32 cellular contexts compared by ENCODE assay signal in the genomic region with DNA sequence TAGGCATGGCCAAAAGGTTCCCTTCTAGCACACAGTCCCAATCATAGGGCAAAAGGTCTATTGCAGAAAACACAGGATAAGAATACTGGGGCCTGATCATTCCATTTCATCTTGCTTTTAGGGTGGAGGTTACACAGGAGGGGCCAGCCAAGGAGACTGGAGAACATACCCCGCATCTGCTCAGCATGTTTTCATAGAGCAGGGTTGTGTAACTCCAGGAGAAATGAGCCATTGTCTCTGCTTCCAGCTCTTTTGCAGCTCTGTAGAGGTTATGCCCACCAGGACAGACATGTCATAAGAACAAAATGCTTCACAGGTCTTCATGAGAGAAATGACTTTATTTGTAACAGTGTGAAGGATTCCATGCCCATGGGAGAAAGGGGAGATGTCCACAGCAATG.
"Had no signal": no experiment of that assay in that cellular context is flagged by ENCODE, and none has a peak within 500 bp of the region (broad histone marks: within the 10 kb centered on the region; RNA-seq: fewer than 3 reads in every experiment).

No MANE protein-coding gene starts in this region.

- DNase-seq: Karpas-422, Kasumi-1, MG63, MM.1S, MV-4-11, NCI-H1048, NCI-H1092, NCI-H1092 treated with DMSO at 0.1 percent for 48 hours, NCI-H1105, NCI-H1105 treated with DMSO at 0.1 percent for 48 hours, NCI-H1417 treated with DMSO at 0.1 percent for 48 hours, NCI-H1436, NCI-H1436 treated with DMSO at 0.1 percent for 48 hours, NCI-H146, NCI-H1694, NCI-H1694 treated with DMSO at 0.1 percent for 48 hours, NCI-H187, NCI-H187 treated with DMSO at 0.1 percent for 48 hours, NCI-H1930, NCI-H2029, NCI-H2029 treated with DMSO at 0.1 percent for 48 hours, NCI-H2081, NCI-H2081 treated with DMSO at 0.1 percent for 48 hours, NCI-H2107, NCI-H2171, NCI-H2171 treated with DMSO at 0.1 percent for 48 hours, NCI-H2227 treated with DMSO at 0.1 percent for 48 hours, NCI-H226, NCI-H345, NCI-H446, NCI-H446 treated with DMSO at 0.1 percent for 48 hours, NCI-H510A had no signal
